Comparison of ENCODE assay signal across 21 cellular contexts in the genomic region with DNA sequence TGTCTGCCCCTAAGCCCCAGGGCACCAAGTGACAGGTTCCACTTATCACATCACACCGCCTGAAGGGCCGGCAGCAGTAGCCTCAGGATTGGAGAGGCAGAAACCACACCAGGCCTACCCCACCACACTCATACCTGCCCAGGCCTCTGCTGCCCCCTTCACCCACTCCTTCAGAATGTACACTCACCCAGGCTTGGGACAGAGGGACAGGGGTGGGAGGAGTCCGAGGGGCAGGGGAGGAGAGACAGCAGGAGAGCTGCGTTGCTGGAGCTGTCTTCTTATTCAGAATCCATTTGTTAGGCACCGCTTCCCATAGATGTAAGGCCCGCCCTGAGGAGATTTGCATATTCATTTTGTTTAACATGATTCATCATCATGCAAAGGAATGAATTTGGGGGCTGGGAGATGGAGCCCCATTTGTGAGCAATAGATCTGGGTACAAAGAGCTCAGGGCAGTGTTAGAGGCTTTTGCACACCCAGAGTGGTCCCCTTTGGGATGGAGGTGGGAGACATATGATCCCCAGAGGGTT.
DNase-seq lines count a peak whose midpoint lies in the region; ATAC-seq and TF ChIP-seq lines count a peak whose summit lies in the region.
"Had no signal": no experiment of that assay in that cellular context is flagged by ENCODE, and none has a peak within 500 bp of the region (broad histone marks: within the 10 kb centered on the region; RNA-seq: fewer than 3 reads in every experiment).

No MANE protein-coding gene starts in this region.

- H3K79me2 ChIP-seq in GM23338 (replicated peaks; ENCODE audit: insufficient read depth): no peaks in the 10 kb centered on the region

- H3F3A ChIP-seq in GM23338 (replicated peaks; ENCODE audit: low read depth): no peaks in the 10 kb centered on the region

- H3K4me1 ChIP-seq in GM23338 (ENCODE audit: insufficient read depth): peaks cover 20% of the 10 kb centered on the region
- peaks cover 0 to 1% of the 10 kb centered on the region in 2 donors for H3K4me1 ChIP-seq in neuronal stem cell (ENCODE audit: control insufficient read depth in 2 of 2, insufficient read depth in 1 of 2, low read depth in 1 of 2, low read length in 2 of 2)
- H3K4me1 ChIP-seq: Caco-2, Peyer's patch had no signal

- H4K8ac ChIP-seq in neuronal stem cell (ENCODE audit: low read depth, low read length): peak overlapping the region; percentile 9

- H3K23ac ChIP-seq in neuronal stem cell (ENCODE audit: low read depth, low read length, poor library complexity): no peak overlapping the region

- H3K4me3 Mint-ChIP-seq in GM23338 (no peak overlapping the region), brain (peak overlapping the region in 1 of 5 experiments; percentile 3), natural killer cell (no peak overlapping the region)
- H3K4me3 Mint-ChIP-seq: CD4-positive, alpha-beta memory T cell had no signal

- no peaks in the 10 kb centered on the region for H3K36me3 ChIP-seq in GM23338 (ENCODE audit: insufficient read depth)
- no peaks in the 10 kb centered on the region for H3K36me3 ChIP-seq in neuronal stem cell (replicated peaks in 1 of 2; ENCODE audit: control insufficient read depth in 2 of 2, insufficient read depth in 2 of 2, low read length in 2 of 2)
- H3K36me3 ChIP-seq: BLaER1 treated with 17β-estradiol and CSF1 and Interleukin-3, amounts not matched to agents 10 nM and 100 nM; MG63; Peyer's patch had no signal

- no peaks in the 10 kb centered on the region for H3K36me3 Mint-ChIP-seq in GM23338 (ENCODE audit: low read depth)
- H3K36me3 Mint-ChIP-seq in brain: no peaks in the 10 kb centered on the region
- no peaks in the 10 kb centered on the region for H3K36me3 Mint-ChIP-seq in natural killer cell
- H3K36me3 Mint-ChIP-seq: CD4-positive, alpha-beta memory T cell had no signal

- H2AFZ ChIP-seq in GM23338: no peak overlapping the region
- no peak overlapping the region for H2AFZ ChIP-seq in neuronal stem cell (ENCODE audit: low read length)

- H3K4me1 Mint-ChIP-seq in GM23338 (peaks cover 37% of the 10 kb centered on the region), brain (peaks cover 20% of the 10 kb centered on the region), natural killer cell (no peaks in the 10 kb centered on the region)
- H3K4me1 Mint-ChIP-seq: CD4-positive, alpha-beta memory T cell had no signal

- peaks cover 10% of the 10 kb centered on the region for H3K27me3 Mint-ChIP-seq in GM23338 (ENCODE audit: insufficient read depth, low read depth, poor library complexity)
- peaks cover 5% of the 10 kb centered on the region for H3K27me3 Mint-ChIP-seq in brain
- H3K27me3 Mint-ChIP-seq in natural killer cell (ENCODE audit: low read depth in 2 of 2): peaks cover 3 to 7% of the 10 kb centered on the region in 2 donors

- H3K4me3 ChIP-seq in GM23338 (no peak overlapping the region), neuronal stem cell (ENCODE audit: low read length in 2 of 2) (no peak overlapping the region)
- H3K4me3 ChIP-seq: BLaER1 treated with 17β-estradiol and CSF1 and Interleukin-3, amounts not matched to agents 10 nM and 100 nM; MG63; Peyer's patch had no signal

- peak overlapping the region; percentile 57; the same call in 1 of the 2 replicates for H3K4me2 ChIP-seq in GM23338
- no peak overlapping the region for H3K4me2 ChIP-seq in neuronal stem cell (ENCODE audit: insufficient read depth, low read length, poor library complexity, severe bottlenecking)
- H3K4me2 ChIP-seq: BLaER1 treated with 17β-estradiol and CSF1 and Interleukin-3, amounts not matched to agents 10 nM and 100 nM had no signal

- no peak overlapping the region for H3K14ac ChIP-seq in neuronal stem cell (ENCODE audit: low read length)

- no peaks in the 10 kb centered on the region for H4K20me1 ChIP-seq in GM23338 (replicated peaks; ENCODE audit: insufficient read depth)

- H3K27me3 ChIP-seq in GM23338 (ENCODE audit: insufficient read depth) (no peaks in the 10 kb centered on the region), neuronal stem cell (ENCODE audit: control insufficient read depth in 3 of 3, insufficient read depth in 3 of 3, low read depth in 1 of 3, low read length in 3 of 3) (peaks cover 0 to 3% (median 0%) of the 10 kb centered on the region in 3 experiments)
- H3K27me3 ChIP-seq: BLaER1 treated with 17β-estradiol and CSF1 and Interleukin-3, amounts not matched to agents 10 nM and 100 nM; MG63; Peyer's patch had no signal

- no peak overlapping the region for H4K91ac ChIP-seq in neuronal stem cell (ENCODE audit: low read depth, low read length, poor library complexity)

- peak overlapping the region; percentile 57; the same call in 1 of the 2 replicates for H3K27ac Mint-ChIP-seq in GM23338
- H3K27ac Mint-ChIP-seq in brain: peak overlapping the region in 3 of 5 experiments; percentile 69 to 89 (median 85)
- no peak overlapping the region for H3K27ac Mint-ChIP-seq in natural killer cell

- peak overlapping the region; percentile 77 for H3K18ac ChIP-seq in neuronal stem cell (ENCODE audit: low read length)

- ATAC-seq in GM23338 (peak; percentile 76), HG02588 (IDR thresholded peaks at IDR 0.05; ENCODE audit: unreplicated experiment) (no peak), natural killer cell (no peak)

- H3K9ac ChIP-seq in neuronal stem cell (ENCODE audit: low read depth, low read length, poor library complexity): no peak overlapping the region
- H3K9ac ChIP-seq: BLaER1 treated with 17β-estradiol and CSF1 and Interleukin-3, amounts not matched to agents 10 nM and 100 nM had no signal

- H3K9me3 ChIP-seq in neuronal stem cell (replicated peaks in 1 of 2; ENCODE audit: control insufficient read depth in 2 of 2, insufficient read depth in 1 of 2, low read depth in 1 of 2, low read length in 2 of 2): no peaks in the 10 kb centered on the region
- H3K9me3 ChIP-seq: Caco-2, MG63, Peyer's patch had no signal

- peak overlapping the region; percentile 19 for H2BK120ac ChIP-seq in neuronal stem cell (ENCODE audit: low read depth, low read length)

- H3K4ac ChIP-seq in neuronal stem cell (ENCODE audit: low read length): no peak overlapping the region

- TF ChIP-seq CTCF in GM23338 (conservative IDR thresholded peaks at IDR 0.05; ENCODE audit: low read depth in 2 of 2): no peak
- TF ChIP-seq CTCF in brain (conservative IDR thresholded peaks at IDR 0.05): no peak
- no peak for TF ChIP-seq CTCF in natural killer cell (IDR thresholded peaks at IDR 0.05)

- H2BK12ac ChIP-seq in neuronal stem cell (ENCODE audit: low read length): no peak overlapping the region

- no peaks in the 10 kb centered on the region for H3K79me1 ChIP-seq in neuronal stem cell (ENCODE audit: low read depth, low read length)

- DNase-seq in GM23338 (ENCODE audit: low spot score): peak; percentile 44
- DNase-seq in NCI-H526 (lab: John Stamatoyannopoulos, UW): peak; percentile 27 to 71
- DNase-seq in neuronal stem cell (ENCODE audit: low spot score): no peak
- no peak for DNase-seq in putamen (ENCODE audit: low spot score)
- DNase-seq in natural killer cell: no peak
- DNase-seq: Caco-2; CD4-positive, alpha-beta memory T cell; DMS 273 treated with DMSO at 0.1 percent for 48 hours; DND-41; MG63; NCI-H1048; NCI-H1436 treated with DMSO at 0.1 percent for 48 hours; NCI-H1930; NCI-H2227 treated with DMSO at 0.1 percent for 48 hours; NCI-H510A; NCI-H774; NK-92 treated with Interleukin-12 subunit alpha and Interleukin-12 subunit beta, amount 100 ng/mL, for 24 hours; Peyer's patch had no signal

- H2AK5ac ChIP-seq in neuronal stem cell (ENCODE audit: low read depth, low read length): no peak overlapping the region

- H3K27ac ChIP-seq in GM23338 (ENCODE audit: low read depth) (no peak overlapping the region), neuronal stem cell (replicated peaks; ENCODE audit: low read length) (no peak overlapping the region)
- H3K27ac ChIP-seq: BLaER1 treated with 17β-estradiol and CSF1 and Interleukin-3, amounts not matched to agents 10 nM and 100 nM; Peyer's patch had no signal

- H3K9me3 Mint-ChIP-seq in GM23338: no peaks in the 10 kb centered on the region
- H3K9me3 Mint-ChIP-seq in brain: peaks cover 0 to 7% (median 0%) of the 10 kb centered on the region in 5 experiments
- H3K9me3 Mint-ChIP-seq in natural killer cell: no peaks in the 10 kb centered on the region
- H3K9me3 Mint-ChIP-seq: CD4-positive, alpha-beta memory T cell had no signal

- H2BK15ac ChIP-seq in neuronal stem cell (ENCODE audit: low read length): peak overlapping the region; percentile 76

- H3K9me2 ChIP-seq in GM23338 (ENCODE audit: insufficient read depth): peaks cover 8% of the 10 kb centered on the region; the same call in 1 of the 2 replicates

- H2BK5ac ChIP-seq in neuronal stem cell (ENCODE audit: low read length): no peak overlapping the region

- intact Hi-C loops in natural killer cell (cut with micrococcal nuclease): no loop called here

- no CpG with 5 or more reads among the region's 6 CpGs for WGBS in neuronal stem cell (ENCODE audit: extremely low coverage in 2 of 2, insufficient read length in 2 of 2, insufficient replicate concordance in 1 of 2), 2 donors

Comparison
In these comparisons a context has a peak if more than half of its experiments do, and no peak if none do; other contexts are left out.
1. DNase-seq: peak in GM23338 (single experiment) and NCI-H526 (2 of 2); none in neuronal stem cell (single experiment), putamen (single experiment) and natural killer cell (single experiment).
2. H3K27ac Mint-ChIP-seq: peak in GM23338 (single experiment) and brain (3 of 5); none in natural killer cell (0 of 2).